Comparison of ENCODE assay signal across 11 cellular contexts in the genomic region with DNA sequence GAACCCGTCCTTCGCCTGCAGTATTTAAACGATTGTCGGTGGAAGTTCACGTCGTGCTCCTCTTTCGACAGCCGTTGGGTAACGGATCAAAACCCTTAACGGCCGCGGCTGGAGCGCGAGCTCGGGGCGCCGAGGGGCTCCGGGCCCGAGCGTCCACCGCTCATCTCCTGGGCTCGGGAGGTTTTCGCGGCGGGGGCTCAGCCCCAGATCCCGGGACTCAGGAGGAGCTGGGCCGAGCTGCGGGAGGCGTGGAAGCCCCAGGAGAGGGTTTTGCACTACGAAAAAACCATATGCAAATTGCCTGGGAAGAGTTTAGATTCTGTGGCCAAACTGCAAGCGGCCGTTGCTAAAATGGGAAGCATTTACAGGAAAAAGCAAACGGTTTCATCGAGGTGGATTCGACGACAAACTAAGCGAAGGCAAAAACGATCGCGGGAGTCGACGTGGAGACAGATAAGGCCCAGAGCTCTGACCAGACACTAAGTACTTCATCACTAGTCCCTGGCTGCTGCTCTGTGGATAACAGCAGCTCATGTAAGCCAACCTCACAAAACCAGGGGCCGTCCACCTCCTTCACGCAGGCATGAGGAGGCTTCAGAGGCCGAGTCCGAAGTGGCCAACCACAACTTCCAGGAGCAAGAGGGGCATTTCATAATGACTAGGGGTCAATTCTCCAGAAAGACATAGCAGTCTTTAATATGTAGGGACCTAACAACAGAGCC.
DNase-seq lines count a peak whose midpoint lies in the region; ATAC-seq and TF ChIP-seq lines count a peak whose summit lies in the region.
"Had no signal": no experiment of that assay in that cellular context is flagged by ENCODE, and none has a peak within 500 bp of the region (broad histone marks: within the 10 kb centered on the region; RNA-seq: fewer than 3 reads in every experiment).

No MANE protein-coding gene starts in this region.

- H3K9me3 ChIP-seq in ES-I3 (ENCODE audit: control insufficient read depth, insufficient read depth, low read length) (no peaks in the 10 kb centered on the region), iPS-15b (ENCODE audit: control insufficient read depth, insufficient read depth, low read length) (no peaks in the 10 kb centered on the region), A673 (ENCODE audit: low read depth, low read length, poor library complexity, severe bottlenecking) (no peaks in the 10 kb centered on the region)

- no peaks in the 10 kb centered on the region for H3K27me3 ChIP-seq in brain microvascular endothelial cell (replicated peaks)
- H3K27me3 ChIP-seq in iPS-15b (ENCODE audit: control insufficient read depth, insufficient read depth, low read length): peaks cover 25% of the 10 kb centered on the region
- H3K27me3 ChIP-seq in A673 (replicated peaks; ENCODE audit: insufficient read depth, low read depth, low read length, poor library complexity): no peaks in the 10 kb centered on the region

- peaks cover 5% of the 10 kb centered on the region; the same call in 1 of the 2 replicates for H3K4me1 ChIP-seq in ES-I3 (ENCODE audit: insufficient read depth, low read length)
- no peaks in the 10 kb centered on the region for H3K4me1 ChIP-seq in iPS-15b (ENCODE audit: control insufficient read depth, insufficient read depth, low read length)
- H3K4me1 ChIP-seq in A673 (ENCODE audit: insufficient read depth, low read length, poor library complexity, severe bottlenecking): no peaks in the 10 kb centered on the region

- POLR2A ChIA-PET in A673 (lab: Charles Lee; ENCODE audit: low non-redundant PET): no interaction called here

- DNase-seq in brain microvascular endothelial cell (no peak), retinal pigment epithelial cell (ENCODE audit: low read depth) (no peak), SIG-M5 (lab: John Stamatoyannopoulos, UW) (no peak), A673 (ENCODE audit: low spot score) (no peak)
- DNase-seq: activated gamma-delta T cell treated with Interleukin-2 at 50 U/mL for 16 hours, GDM1, Kasumi-1 had no signal

- TF ChIP-seq CTCF in brain microvascular endothelial cell (IDR thresholded peaks at IDR 0.05; ENCODE audit: low read depth, low read length, missing control alignments): no peak
- TF ChIP-seq CTCF in retinal pigment epithelial cell (conservative IDR thresholded peaks at IDR 0.05; ENCODE audit: low read depth, low read length): no peak
- no peak for TF ChIP-seq CTCF in A673 (conservative IDR thresholded peaks at IDR 0.05; ENCODE audit: low read depth, low read length)

- BruUV-seq in A673 (replicated peaks; lab: Mats Ljungman, UMichigan): no TSS peak

- peak overlapping the region; percentile 49; the same call in 1 of the 2 replicates for H3K9ac ChIP-seq in ES-I3 (ENCODE audit: low read depth, low read length)
- no peak overlapping the region for H3K9ac ChIP-seq in iPS-15b (ENCODE audit: low read depth, low read length)

- in situ Hi-C loops in brain microvascular endothelial cell (cut with HindIII; ENCODE audit: low pct_ligation_motif_present, low sequenced_read_pairs): loop anchor here (25.0 kb wide), 1 partner anchor 333 kb away; no protein-coding TSS in a partner anchor

- no peak overlapping the region for H3K27ac ChIP-seq in brain microvascular endothelial cell
- H3K27ac ChIP-seq in A673 (ENCODE audit: low read depth, low read length, poor library complexity, severe bottlenecking): no peak overlapping the region

- peak overlapping the region; percentile 37 for H3K4me3 ChIP-seq in brain microvascular endothelial cell (ENCODE audit: low read depth, low read length)
- peak overlapping the region; percentile 55 for H3K4me3 ChIP-seq in iPS-15b (ENCODE audit: low read depth, low read length)
- H3K4me3 ChIP-seq in retinal pigment epithelial cell (ENCODE audit: low read length): peak overlapping the region; percentile 17
- no peak overlapping the region for H3K4me3 ChIP-seq in A673 (ENCODE audit: low read depth, low read length, poor library complexity, severe bottlenecking)

- no peak for ATAC-seq in HG03442 (IDR thresholded peaks at IDR 0.05; ENCODE audit: unreplicated experiment)
- no peak for ATAC-seq in HG02870 (IDR thresholded peaks at IDR 0.05; ENCODE audit: unreplicated experiment)

- CTCF ChIA-PET in A673 (lab: Charles Lee): no interaction called here

- H3K36me3 ChIP-seq in ES-I3 (ENCODE audit: insufficient read depth, low read length) (no peaks in the 10 kb centered on the region), brain microvascular endothelial cell (replicated peaks) (no peaks in the 10 kb centered on the region), iPS-15b (ENCODE audit: control insufficient read depth, insufficient read depth, low read length) (no peaks in the 10 kb centered on the region), A673 (ENCODE audit: insufficient read depth, low read length, poor library complexity, severe bottlenecking) (no peaks in the 10 kb centered on the region)

- intact Hi-C loops in A673 (cut with micrococcal nuclease; ENCODE audit: unreplicated experiment): no loop called here
